In genomic region chr10:45972106-45972812, GRCh38 we compare ENCODE assay signal across 8 cellular contexts. TPM values are rescaled to one million over a fixed set of nuclear protein-coding genes. Genes with fewer than 3 reads are reported as not detected.
DNase-seq lines count a peak whose midpoint lies in the region; ATAC-seq, FAIRE-seq and TF ChIP-seq lines count a peak whose summit lies in the region.
"Not testable (repeated sequence)": the region's sequence is repeated elsewhere in the genome, so short reads cannot be mapped to it uniquely, and the experiment has no call there.

TSS of gene TIMM23 (plus strand) at chr10:45972489. CDS start at chr10:45972625, 136 bp downstream.

- not testable (repeated sequence) for TF ChIP-seq POLR2A in testis (IDR thresholded peaks at IDR 0.05)

- FAIRE-seq in pancreas (lab: Jason Lieb, UNC): not testable (repeated sequence)

- intact Hi-C loops in T-helper 1 cell treated with Interleukin-12 subunit alpha and Interleukin-12 subunit beta and Interleukin-4 antibody, amounts not matched to agents 30 ng/mL and 1 ng/mL, for 36 hours (cut with micrococcal nuclease): loop anchor here (1.0 to 10.0 kb wide), 4 partner anchors 51 to 971 kb away; partner anchors contain the start of genes NCOA4 and ZNF22
- intact Hi-C loops in cardiac septum (cut with DNase I): loop anchor here (2.0 kb wide), 1 partner anchor 59 kb away; the partner anchor contains the start of gene NCOA4
- intact Hi-C loops in pancreas (cut with DNase I); testis (cut with DNase I; ENCODE audit: low total_unique reads): not testable (repeated sequence)

- H3K4me1 ChIP-seq in adipocyte (ENCODE audit: control insufficient read depth, insufficient read depth, low read length): peaks cover 11% of the 10 kb centered on the region
- H3K4me1 ChIP-seq in pancreas, testis: not testable (repeated sequence)

- ATAC-seq in HG02642 (IDR thresholded peaks at IDR 0.05; ENCODE audit: poor library complexity, unreplicated experiment) (peak; percentile 82), pancreas (peak; percentile 99)

- peak within 1 kb of the TSS; percentile 92 for H3K9ac ChIP-seq in adipocyte (ENCODE audit: low read length)

- not testable (repeated sequence) for H3K27me3 ChIP-seq in adipocyte (replicated peaks; ENCODE audit: control insufficient read depth, insufficient read depth, low read length); pancreas; testis

- WGBS in pancreas, 2 donors: 0 to 1% methylated on average over 44 to 60 of the region's 60 CpGs
- 0% methylated on average over 56 to 58 of the region's 60 CpGs for whole genome bisulfite sequencing in testis, 2 donors

- peak within 1 kb of the TSS in 3 of 4 donors; percentile 31 to 33 (median 33) for H3K27ac ChIP-seq in pancreas
- peak within 1 kb of the TSS; percentile 65 to 85 for H3K27ac ChIP-seq in testis

- TF ChIP-seq CTCF in GM12864 (IDR thresholded peaks at IDR 0.05; ENCODE audit: low read depth, low read length, missing control alignments); pancreas (IDR thresholded peaks at IDR 0.05); testis (IDR thresholded peaks at IDR 0.05): not testable (repeated sequence)

- DNase-seq in GM12864 (ENCODE audit: low read depth): peak; percentile 44
- DNase-seq in NCI-H1417 treated with DMSO at 0.1 percent for 48 hours (lab: John Stamatoyannopoulos, UW): peak; percentile 1
- peak; percentile 92 for DNase-seq in adipocyte (ENCODE audit: low read depth)
- peak; percentile 94 for DNase-seq in cardiac septum (ENCODE audit: low spot score)
- peak; percentile 77 to 93 (median 82) for DNase-seq in pancreas
- DNase-seq in testis: peak; percentile 91

- H3K36me3 ChIP-seq in adipocyte (ENCODE audit: control insufficient read depth, insufficient read depth, low read length, severe bottlenecking); pancreas; testis (ENCODE audit: low read depth, missing control alignments): not testable (repeated sequence)

- H3K9me3 ChIP-seq in adipocyte (ENCODE audit: control insufficient read depth, low read length); pancreas; testis: not testable (repeated sequence)

- peak within 1 kb of the TSS; percentile 58 for H3K4me3 ChIP-seq in GM12864 (ENCODE audit: low read depth, low read length)
- peak within 1 kb of the TSS; percentile 92 for H3K4me3 ChIP-seq in adipocyte (ENCODE audit: low read length)
- peak within 1 kb of the TSS; percentile 49 to 92 (median 68) for H3K4me3 ChIP-seq in pancreas
- H3K4me3 ChIP-seq in testis: peak within 1 kb of the TSS; percentile 77 to 81

RNA-seq across cellular contexts. Expression of gene TIMM23, which starts in this region (rescaled TPM):
- 62.2 and 64.3 TPM in 2 replicates for total RNA-seq in T-helper 1 cell treated with Interleukin-12 subunit alpha and Interleukin-12 subunit beta and Interleukin-4 antibody, amounts not matched to agents 30 ng/mL and 1 ng/mL, for 36 hours
- total RNA-seq in cardiac septum: 65.7 TPM
- total RNA-seq in pancreas: 10 to 100 TPM; 12.9 to 21.5 (median 18.8) TPM
- 10 to 100 TPM; 28.2 to 32.7 TPM for polyA plus RNA-seq in pancreas
- 100 to 1,000 TPM; 113 to 119 TPM for total RNA-seq in testis
- polyA plus RNA-seq in testis (ENCODE audit: insufficient read depth, low read depth, low replicate concordance): 214 TPM

Comparison
In these comparisons a context has a peak if more than half of its experiments do, and no peak if none do; other contexts are left out.
1. Peak in every context shown above with its lines: DNase-seq, ATAC-seq, H3K4me3 ChIP-seq and H3K27ac ChIP-seq.
2. DNase-seq: peak in every context shown above with its lines; median percentile 94 in cardiac septum; 92 in adipocyte; 91 in testis; 82 in pancreas; 44 in GM12864; 1 in NCI-H1417 treated with DMSO at 0.1 percent for 48 hours.